ENCODE assay signal across 11 cellular contexts in the genomic region with DNA sequence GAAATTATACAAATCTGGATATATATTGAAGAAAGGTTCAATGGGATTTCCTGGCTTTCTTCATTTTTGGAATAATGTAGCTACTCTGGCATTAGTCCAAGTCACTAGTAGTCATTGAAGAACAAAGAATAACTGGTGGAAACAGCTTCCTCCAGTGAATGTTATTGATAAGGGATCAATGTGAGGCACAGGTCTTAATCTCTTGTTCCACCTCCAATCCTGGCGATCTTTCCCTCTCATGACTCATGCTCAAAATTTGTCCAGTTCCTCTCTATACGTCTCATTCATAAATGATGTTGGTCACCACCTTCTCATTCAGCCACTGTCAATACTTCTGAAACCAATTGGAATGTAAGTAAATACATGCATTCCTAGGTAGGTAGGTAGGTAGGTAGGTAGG.
DNase-seq lines count a peak whose midpoint lies in the region; ATAC-seq and TF ChIP-seq lines count a peak whose summit lies in the region.
"Had no signal": no experiment of that assay in that cellular context is flagged by ENCODE, and none has a peak within 500 bp of the region (broad histone marks: within the 10 kb centered on the region; RNA-seq: fewer than 3 reads in every experiment).

No MANE protein-coding gene starts in this region.

- H3K9ac ChIP-seq in mammary epithelial cell (ENCODE audit: insufficient read depth, low read length) = no peak overlapping the region
- H3K9ac ChIP-seq in PC-3 (ENCODE audit: low read length) = no peak overlapping the region
- H3K9ac ChIP-seq: BLaER1 treated with 17β-estradiol and CSF1 and Interleukin-3, amounts not matched to agents 10 nM and 100 nM had no signal

- H4K20me1 ChIP-seq in mammary epithelial cell (ENCODE audit: insufficient read depth, low read length) = no peaks in the 10 kb centered on the region
- H4K20me1 ChIP-seq in PC-3 (ENCODE audit: low read length) = no peaks in the 10 kb centered on the region
- H4K20me1 ChIP-seq in osteoblast (ENCODE audit: insufficient read depth, low read length) = no peaks in the 10 kb centered on the region
- H4K20me1 ChIP-seq in hepatocyte (ENCODE audit: insufficient read depth, poor library complexity, severe bottlenecking) = no peaks in the 10 kb centered on the region
- H4K20me1 ChIP-seq: BLaER1 treated with 17β-estradiol and CSF1 and Interleukin-3, amounts not matched to agents 10 nM and 100 nM had no signal

- H3K79me2 ChIP-seq in mammary epithelial cell (ENCODE audit: insufficient read depth, low read length) (no peaks in the 10 kb centered on the region), PC-3 (ENCODE audit: low read length) (no peaks in the 10 kb centered on the region), osteoblast (ENCODE audit: insufficient read depth, low read length) (no peaks in the 10 kb centered on the region), hepatocyte (no peaks in the 10 kb centered on the region)

- H2AFZ ChIP-seq in mammary epithelial cell (ENCODE audit: low read depth, low read length) (no peak overlapping the region), PC-3 (ENCODE audit: low read length) (no peak overlapping the region), osteoblast (ENCODE audit: low read length) (no peak overlapping the region), hepatocyte (no peak overlapping the region)

- H3K27ac ChIP-seq in mammary epithelial cell (ENCODE audit: insufficient read depth, low read depth, low read length) (no peak overlapping the region), PC-3 (ENCODE audit: low read length) (peak overlapping the region; percentile 15; the same call in 1 of the 2 replicates), osteoblast (ENCODE audit: low read depth, low read length) (no peak overlapping the region), hepatocyte (no peak overlapping the region)
- H3K27ac ChIP-seq: BLaER1 treated with 17β-estradiol and CSF1 and Interleukin-3, amounts not matched to agents 10 nM and 100 nM had no signal

- no TSS peak for BruUV-seq in mammary epithelial cell (replicated peaks; lab: Mats Ljungman, UMichigan)
- no TSS peak for BruUV-seq in MCF 10A (replicated peaks; lab: Mats Ljungman, UMichigan)
- no TSS peak for BruUV-seq in PC-3 (replicated peaks; lab: Mats Ljungman, UMichigan)

- intact Hi-C loops in mammary epithelial cell (cut with micrococcal nuclease) = loop anchor here (2.0 to 5.0 kb wide), 3 partner anchors 165 to 512 kb away; no protein-coding TSS in a partner anchor
- intact Hi-C loops in MCF 10A (cut with micrococcal nuclease) = loop anchor here (2.0 to 10.0 kb wide), 4 partner anchors 182 to 704 kb away; no protein-coding TSS in a partner anchor
- intact Hi-C loops in PC-3 (cut with micrococcal nuclease) = no loop called here
- intact Hi-C loops in sciatic nerve (cut with DNase I) = no loop called here

- peak; percentile 40 for DNase-seq in mammary epithelial cell
- no peak for DNase-seq in MCF 10A (ENCODE audit: unreplicated experiment)
- DNase-seq in PC-3 = peak; percentile 82
- peak; percentile 58 for DNase-seq in dermis blood vessel endothelial cell
- DNase-seq in osteoblast (ENCODE audit: insufficient read length, low spot score, missing footprints) = peak; percentile 49
- DNase-seq in sciatic nerve (ENCODE audit: low spot score) = no peak
- no peak for DNase-seq in GM10266 (ENCODE audit: extremely low spot score)
- DNase-seq in hepatocyte (ENCODE audit: low spot score) = no peak

- H3K4me1 ChIP-seq in mammary epithelial cell (ENCODE audit: insufficient read depth, low read length) = peaks cover 10% of the 10 kb centered on the region
- H3K4me1 ChIP-seq in PC-3 (ENCODE audit: insufficient read depth, low read length) = peaks cover 10% of the 10 kb centered on the region; the same call in 1 of the 2 replicates
- H3K4me1 ChIP-seq in osteoblast (ENCODE audit: insufficient read depth, low read length) = peaks cover 6% of the 10 kb centered on the region
- H3K4me1 ChIP-seq in hepatocyte (ENCODE audit: insufficient read depth) = peaks cover 4% of the 10 kb centered on the region
- H3K4me1 ChIP-seq: HAP-1 had no signal

- H3K4me3 Mint-ChIP-seq in MCF 10A (ENCODE audit: unreplicated experiment) = no peak overlapping the region
- H3K4me3 Mint-ChIP-seq: CD4-positive, CD25-positive, alpha-beta regulatory T cell had no signal

- CTCF ChIA-PET in mammary epithelial cell (lab: Charles Lee; ENCODE audit: low non-redundant PET) = interaction anchor here (0.6 kb wide), 1 partner anchor 67 kb away, joined by 3 read pairs; no protein-coding TSS in a partner anchor
- CTCF ChIA-PET in MCF 10A (lab: Yijun Ruan, JAX) = interaction anchor here (0.5 to 4.2 kb wide), 57 partner anchors 8 to 1275 kb away, joined by 3 to 35 read pairs (median 5); partner anchors contain the start of gene BMP2
- CTCF ChIA-PET in PC-3 (lab: Charles Lee) = interaction anchor here (0.6 kb wide), 2 partner anchors 155 to 462 kb away, joined by 3 to 6 read pairs; no protein-coding TSS in a partner anchor

- H3K4me2 ChIP-seq in mammary epithelial cell (ENCODE audit: insufficient read depth, low read depth, low read length) = no peak overlapping the region
- 0 out of 2 replicates have a peak overlapping the region, but pooled peaks have one; percentile 17 for H3K4me2 ChIP-seq in PC-3 (ENCODE audit: low read length)
- H3K4me2 ChIP-seq in osteoblast (ENCODE audit: insufficient read depth, low read length) = no peak overlapping the region
- no peak overlapping the region for H3K4me2 ChIP-seq in hepatocyte

- no peaks in the 10 kb centered on the region for H3K27me3 Mint-ChIP-seq in MCF 10A (ENCODE audit: insufficient read depth, unreplicated experiment)
- H3K27me3 Mint-ChIP-seq: CD4-positive, CD25-positive, alpha-beta regulatory T cell had no signal

- ATAC-seq in PC-3 (no peak), sciatic nerve (no peak)

- peaks cover 20% of the 10 kb centered on the region for H3K4me1 Mint-ChIP-seq in MCF 10A (ENCODE audit: insufficient read depth, unreplicated experiment)
- H3K4me1 Mint-ChIP-seq: CD4-positive, CD25-positive, alpha-beta regulatory T cell had no signal

- dilution Hi-C loops in mammary epithelial cell (cut with HindIII; ENCODE audit: low sequenced_read_pairs) = no loop called here

- H3K4me3 ChIP-seq in mammary epithelial cell (replicated peaks in 1 of 3; ENCODE audit: insufficient read depth in 1 of 3, low read depth in 2 of 3, low read length in 3 of 3) (no peak overlapping the region), PC-3 (ENCODE audit: low read length) (no peak overlapping the region), osteoblast (ENCODE audit: insufficient read depth, low read length) (no peak overlapping the region), hepatocyte (no peak overlapping the region)
- H3K4me3 ChIP-seq: BLaER1 treated with 17β-estradiol and CSF1 and Interleukin-3, amounts not matched to agents 10 nM and 100 nM; HAP-1 had no signal

- in situ Hi-C loops in mammary epithelial cell (cut with MboI; ENCODE audit: low sequenced_read_pairs in 2 of 2) = loop anchor here in 1 of 2 donors (25.0 kb wide), 1 partner anchor 320 kb away; no protein-coding TSS in a partner anchor

- POLR2A ChIA-PET in MCF 10A (lab: Yijun Ruan, JAX) = interaction anchor here (0.9 to 2.0 kb wide), 7 partner anchors 10 to 317 kb away, joined by 3 to 11 read pairs (median 6); no protein-coding TSS in a partner anchor
- POLR2A ChIA-PET in PC-3 (lab: Charles Lee; ENCODE audit: unreplicated experiment) = no interaction called here

- no peaks in the 10 kb centered on the region for H3K9me2 ChIP-seq in PC-3 (replicated peaks; ENCODE audit: low read length)
- no peaks in the 10 kb centered on the region for H3K9me2 ChIP-seq in hepatocyte (replicated peaks; ENCODE audit: insufficient read depth)

- WGBS in mammary epithelial cell (ENCODE audit: low coverage, missing lambda C conversion rate) = 16% methylated on average over 2 of the region's 2 CpGs
- 68% methylated on average over 2 of the region's 2 CpGs for WGBS in hepatocyte (ENCODE audit: low lambda C conversion rate, missing lambda C conversion rate)

- H3K36me3 ChIP-seq in mammary epithelial cell (ENCODE audit: insufficient read depth, low read length) (no peaks in the 10 kb centered on the region), PC-3 (ENCODE audit: low read depth, low read length) (no peaks in the 10 kb centered on the region), osteoblast (ENCODE audit: insufficient read depth, low read length) (no peaks in the 10 kb centered on the region), hepatocyte (replicated peaks; ENCODE audit: insufficient read depth, low read depth) (no peaks in the 10 kb centered on the region)
- H3K36me3 ChIP-seq: BLaER1 treated with 17β-estradiol and CSF1 and Interleukin-3, amounts not matched to agents 10 nM and 100 nM; HAP-1 had no signal

- H3K9me3 Mint-ChIP-seq in MCF 10A (ENCODE audit: unreplicated experiment) = no peaks in the 10 kb centered on the region

- no peaks in the 10 kb centered on the region for H3F3A ChIP-seq in PC-3 (ENCODE audit: low read length, unreplicated experiment)

- no peaks in the 10 kb centered on the region for H3K9me3 ChIP-seq in mammary epithelial cell (replicated peaks; ENCODE audit: insufficient read depth, low read length)
- no peaks in the 10 kb centered on the region for H3K9me3 ChIP-seq in PC-3 (ENCODE audit: low read length)
- no peaks in the 10 kb centered on the region for H3K9me3 ChIP-seq in osteoblast (ENCODE audit: low read depth, low read length)
- no peaks in the 10 kb centered on the region for H3K9me3 ChIP-seq in hepatocyte (ENCODE audit: low read depth)
- H3K9me3 ChIP-seq: HAP-1 had no signal

- H3K36me3 Mint-ChIP-seq in MCF 10A (ENCODE audit: insufficient read depth, unreplicated experiment) = no peaks in the 10 kb centered on the region
- H3K36me3 Mint-ChIP-seq: CD4-positive, CD25-positive, alpha-beta regulatory T cell had no signal

- TF ChIP-seq CTCF in mammary epithelial cell (conservative IDR thresholded peaks at IDR 0.05 in 1 of 2, IDR thresholded peaks at IDR 0.05 in 1 of 2; ENCODE audit: extremely low read depth in 1 of 2, insufficient read depth in 1 of 2, low read depth in 1 of 2, low read length in 2 of 2) (no peak), MCF 10A (IDR thresholded peaks at IDR 0.05; ENCODE audit: unreplicated experiment) (no peak), PC-3 (conservative IDR thresholded peaks at IDR 0.05; ENCODE audit: low read depth, low read length) (no peak), osteoblast (IDR thresholded peaks at IDR 0.05; ENCODE audit: extremely low read depth, low read depth, low read length) (no peak), GM10266 (IDR thresholded peaks at IDR 0.05; ENCODE audit: control insufficient read depth, insufficient read depth, low read depth, missing control alignments) (no peak), hepatocyte (IDR thresholded peaks at IDR 0.05; ENCODE audit: poor library complexity) (no peak)

- no peaks in the 10 kb centered on the region for H3K27me3 ChIP-seq in mammary epithelial cell (ENCODE audit: insufficient read depth, low read length)
- no peaks in the 10 kb centered on the region for H3K27me3 ChIP-seq in PC-3 (ENCODE audit: low read length)
- no peaks in the 10 kb centered on the region for H3K27me3 ChIP-seq in osteoblast (ENCODE audit: insufficient read depth, low read length)
- H3K27me3 ChIP-seq in hepatocyte = no peaks in the 10 kb centered on the region
- H3K27me3 ChIP-seq: BLaER1 treated with 17β-estradiol and CSF1 and Interleukin-3, amounts not matched to agents 10 nM and 100 nM had no signal

- no peak overlapping the region for H3K27ac Mint-ChIP-seq in MCF 10A (ENCODE audit: low read depth, unreplicated experiment)
- H3K27ac Mint-ChIP-seq: CD4-positive, CD25-positive, alpha-beta regulatory T cell had no signal

Comparison
In these comparisons a context has a peak if more than half of its experiments do, and no peak if none do; other contexts are left out.
1. DNase-seq: peak in mammary epithelial cell (single experiment), PC-3 (single experiment), dermis blood vessel endothelial cell (single experiment) and osteoblast (single experiment); none in MCF 10A (single experiment), sciatic nerve (single experiment), GM10266 (single experiment) and hepatocyte (single experiment).
2. intact Hi-C loops: an anchor here in mammary epithelial cell (2.0 to 5.0 kb wide) and MCF 10A (2.0 to 10.0 kb wide); none called in PC-3 and sciatic nerve.